ENCODE assay signal across 28 cellular contexts in genomic region chr14:104503691-104504090, GRCh38.
"Had no signal": no experiment of that assay in that cellular context is flagged by ENCODE, and none has a peak within 500 bp of the region (broad histone marks: within the 10 kb centered on the region; RNA-seq: fewer than 3 reads in every experiment).

No MANE protein-coding gene starts in this region.

- H3K4me1 ChIP-seq: heart left ventricle, lower lobe of right lung, neural progenitor cell, right atrium auricular region, right lobe of liver, suprapubic skin, tibial artery, upper lobe of left lung, vagina had no signal

- H3K27me3 ChIP-seq: neural progenitor cell, ovary, right atrium auricular region, right lobe of liver, upper lobe of left lung, vagina had no signal

- H3K27ac Mint-ChIP-seq: mesothelial cell of epicardium; natural killer cell; nephron progenitor cell; neural progenitor cell; progenitor cell of endocrine pancreas; stimulated activated effector memory CD8-positive, alpha-beta T cell treated with anti-CD3 and anti-CD28 coated beads, Interleukin-12 subunit alpha, Interleukin-12 subunit beta, amount 100 ng/mL, for 72 hours; stimulated activated naive CD8-positive, alpha-beta T cell treated with anti-CD3 and anti-CD28 coated beads, Interleukin-15, Interleukin-2, amounts not matched to agents 100 ng/mL and 50 ng/mL, for 24 hours had no signal

- H3K4me2 ChIP-seq: neural progenitor cell had no signal

- ATAC-seq: heart left ventricle; left cardiac atrium; left lobe of liver; left ventricle myocardium superior; lower lobe of right lung; natural killer cell; right lobe of liver; stimulated activated effector memory CD8-positive, alpha-beta T cell treated with anti-CD3 and anti-CD28 coated beads, Interleukin-12 subunit alpha, Interleukin-12 subunit beta, amount 100 ng/mL, for 72 hours had no signal

- H3K4me3 ChIP-seq: heart left ventricle, lower lobe of right lung, neural progenitor cell, ovary, right atrium auricular region, right lobe of liver, suprapubic skin, thoracic aorta, tibial artery, upper lobe of left lung, vagina had no signal

- H3K27ac ChIP-seq: heart left ventricle, lower lobe of right lung, neural progenitor cell, ovary, right atrium auricular region, right lobe of liver, suprapubic skin, thoracic aorta, tibial artery, upper lobe of left lung, vagina had no signal

- H2AFZ ChIP-seq: neural progenitor cell had no signal

- H3K4me1 Mint-ChIP-seq: mesothelial cell of epicardium; naive B cell; natural killer cell; nephron progenitor cell; stimulated activated effector memory CD8-positive, alpha-beta T cell treated with anti-CD3 and anti-CD28 coated beads, Interleukin-12 subunit alpha, Interleukin-12 subunit beta, amount 100 ng/mL, for 72 hours had no signal

- H3K9ac ChIP-seq: neural progenitor cell had no signal

- H3K36me3 Mint-ChIP-seq: mesothelial cell of epicardium; neural progenitor cell; stimulated activated effector memory CD8-positive, alpha-beta T cell treated with anti-CD3 and anti-CD28 coated beads, Interleukin-12 subunit alpha, Interleukin-12 subunit beta, amount 100 ng/mL, for 72 hours had no signal

- H3K36me3 ChIP-seq: heart left ventricle, lower lobe of right lung, neural progenitor cell, ovary, right atrium auricular region, right lobe of liver, suprapubic skin, thoracic aorta, tibial artery, upper lobe of left lung, vagina had no signal

- H3K4me3 Mint-ChIP-seq: mesothelial cell of epicardium; natural killer cell; nephron progenitor cell; neural progenitor cell; stimulated activated effector memory CD8-positive, alpha-beta T cell treated with anti-CD3 and anti-CD28 coated beads, Interleukin-12 subunit alpha, Interleukin-12 subunit beta, amount 100 ng/mL, for 72 hours; stimulated activated naive CD8-positive, alpha-beta T cell treated with anti-CD3 and anti-CD28 coated beads, Interleukin-15, Interleukin-2, amounts not matched to agents 100 ng/mL and 50 ng/mL, for 24 hours had no signal

- DNase-seq: kidney glomerular epithelial cell; left cardiac atrium; left ventricle myocardium superior; lower lobe of right lung; mammary epithelial cell; mesenchymal stem cell; naive B cell; natural killer cell; nephron progenitor cell; ovary; stimulated activated CD4-positive, alpha-beta T cell treated with anti-CD3 and anti-CD28 coated beads, Interleukin-12 subunit alpha, Interleukin-12 subunit beta, amount 100 ng/mL, for 4 hours; stimulated activated CD4-positive, alpha-beta T cell treated with anti-CD3 and anti-CD28 coated beads, Interleukin-15, amount 100 ng/mL, for 24 hours; stimulated activated CD4-positive, alpha-beta T cell treated with anti-CD3 and anti-CD28 coated beads, Interleukin-4, amount 100 ng/mL, for 1 hour; stimulated activated naive CD4-positive, alpha-beta T cell; tibial artery had no signal

- H3K9me3 ChIP-seq: ovary had no signal
